Comparison of ENCODE assay signal across 24 cellular contexts in genomic region chr10:43925793-43926192, GRCh38.
"Had no signal": no experiment of that assay in that cellular context is flagged by ENCODE, and none has a peak within 500 bp of the region (broad histone marks: within the 10 kb centered on the region; RNA-seq: fewer than 3 reads in every experiment).

No MANE protein-coding gene starts in this region.

- H3K36me3 Mint-ChIP-seq: natural killer cell had no signal

- DNase-seq: cerebellar nuclear complex; dorsolateral prefrontal cortex; effector CD8-positive, alpha-beta T cell; foreskin keratinocyte; heart left ventricle; hippocampal formation; left cardiac atrium; left lung; mammary epithelial cell; natural killer cell; occipital lobe; pancreas; stimulated activated CD4-positive, alpha-beta T cell treated with anti-CD3 and anti-CD28 coated beads, Interleukin-12 subunit alpha, Interleukin-12 subunit beta, amount 100 ng/mL, for 4 hours; stimulated activated CD4-positive, alpha-beta T cell treated with anti-CD3 and anti-CD28 coated beads, Interleukin-1b, Interleukin-23, amount 100 ng/mL, for 48 hours; stimulated activated CD4-positive, alpha-beta T cell treated with anti-CD3 and anti-CD28 coated beads, Interleukin-4, amount 100 ng/mL, for 1 hour; stimulated activated CD8-positive, alpha-beta memory T cell treated with anti-CD3 and anti-CD28 coated beads, Interleukin-4, amount 100 ng/mL, for 48 hours; stimulated activated naive CD4-positive, alpha-beta T cell; stimulated activated naive CD8-positive, alpha-beta T cell treated with anti-CD3 and anti-CD28 coated beads, Interleukin-15, amount 100 ng/mL, for 72 hours; transverse colon had no signal

- H3K4me3 Mint-ChIP-seq: natural killer cell; stimulated activated naive CD8-positive, alpha-beta T cell treated with anti-CD3 and anti-CD28 coated beads, Interleukin-15, amount 100 ng/mL, for 72 hours had no signal

- H3K4me3 ChIP-seq: dorsolateral prefrontal cortex, esophagus muscularis mucosa, gastroesophageal sphincter, heart left ventricle, left lung, pancreas, right lobe of liver, smooth muscle cell, suprapubic skin, transverse colon had no signal

- H3K27me3 ChIP-seq: esophagus muscularis mucosa, foreskin keratinocyte, gastroesophageal sphincter, heart left ventricle, left lung, pancreas, right lobe of liver, suprapubic skin, transverse colon had no signal

- H3K9me3 Mint-ChIP-seq: natural killer cell; stimulated activated naive CD8-positive, alpha-beta T cell treated with anti-CD3 and anti-CD28 coated beads, Interleukin-15, amount 100 ng/mL, for 72 hours had no signal

- H3K4me1 Mint-ChIP-seq: stimulated activated naive CD8-positive, alpha-beta T cell treated with anti-CD3 and anti-CD28 coated beads, Interleukin-15, amount 100 ng/mL, for 72 hours had no signal

- H3K27ac ChIP-seq: dorsolateral prefrontal cortex, esophagus muscularis mucosa, foreskin keratinocyte, gastroesophageal sphincter, heart left ventricle, left lung, pancreas, right lobe of liver, suprapubic skin, transverse colon had no signal

- H3K36me3 ChIP-seq: esophagus muscularis mucosa, gastroesophageal sphincter, heart left ventricle, left lung, pancreas, right lobe of liver, suprapubic skin, transverse colon had no signal

- H3K27ac Mint-ChIP-seq: natural killer cell; stimulated activated naive CD8-positive, alpha-beta T cell treated with anti-CD3 and anti-CD28 coated beads, Interleukin-15, amount 100 ng/mL, for 72 hours had no signal

- H3K4me1 ChIP-seq: foreskin keratinocyte, gastroesophageal sphincter, left lung, pancreas, right lobe of liver, suprapubic skin, transverse colon had no signal

- H3K9me3 ChIP-seq: esophagus muscularis mucosa, gastroesophageal sphincter, heart left ventricle, left lung, pancreas, right lobe of liver, suprapubic skin, transverse colon had no signal

- H3K4me2 ChIP-seq: smooth muscle cell had no signal
